ENCODE assay signal across 27 cellular contexts in genomic region chr9:30574355-30575151, GRCh38.
DNase-seq lines count a peak whose midpoint lies in the region; ATAC-seq lines count a peak whose summit lies in the region.
"Had no signal": no experiment of that assay in that cellular context is flagged by ENCODE, and none has a peak within 500 bp of the region (broad histone marks: within the 10 kb centered on the region; RNA-seq: fewer than 3 reads in every experiment).

No MANE protein-coding gene starts in this region.

- H2BK120ac ChIP-seq in neuronal stem cell (ENCODE audit: low read depth, low read length): no peak overlapping the region

- peak overlapping the region; percentile 22 for H2BK12ac ChIP-seq in neuronal stem cell (ENCODE audit: low read length)

- H2AK5ac ChIP-seq in neuronal stem cell (ENCODE audit: low read depth, low read length): no peak overlapping the region

- no peak overlapping the region for H3K9ac ChIP-seq in neuronal stem cell (ENCODE audit: low read depth, low read length, poor library complexity)
- H3K9ac ChIP-seq: BLaER1 had no signal

- H4K8ac ChIP-seq in neuronal stem cell (ENCODE audit: low read depth, low read length): peak overlapping the region; percentile 82

- H3K4me3 ChIP-seq in neuronal stem cell (ENCODE audit: low read length in 2 of 2): no peak overlapping the region
- H3K4me3 ChIP-seq: BLaER1, coronary artery, gastroesophageal sphincter, SJCRH30, skin epidermis had no signal

- peak overlapping the region; percentile 11 for H3K4me2 ChIP-seq in neuronal stem cell (ENCODE audit: insufficient read depth, low read length, poor library complexity, severe bottlenecking)
- H3K4me2 ChIP-seq: BLaER1 had no signal

- H2BK15ac ChIP-seq in neuronal stem cell (ENCODE audit: low read length): peak overlapping the region; percentile 49

- no peaks in the 10 kb centered on the region for H3K27me3 ChIP-seq in neuronal stem cell (ENCODE audit: control insufficient read depth in 3 of 3, insufficient read depth in 3 of 3, low read depth in 1 of 3, low read length in 3 of 3)
- H3K27me3 ChIP-seq: BLaER1, gastroesophageal sphincter, neutrophil, SJCRH30 had no signal

- H3K18ac ChIP-seq in neuronal stem cell (ENCODE audit: low read length): peak overlapping the region; percentile 80

- H4K91ac ChIP-seq in neuronal stem cell (ENCODE audit: low read depth, low read length, poor library complexity): no peak overlapping the region

- H3K14ac ChIP-seq in neuronal stem cell (ENCODE audit: low read length): peak overlapping the region; percentile 89

- peak overlapping the region; percentile 55 for H3K23ac ChIP-seq in neuronal stem cell (ENCODE audit: low read depth, low read length, poor library complexity)

- ATAC-seq in GM19452 (IDR thresholded peaks at IDR 0.05; ENCODE audit: unreplicated experiment): no peak
- ATAC-seq: activated CD4-positive, alpha-beta T cell treated with anti-CD3 and anti-CD28 coated beads for 36 hours; activated T-cell treated with anti-CD3 and anti-CD28 coated beads, Interleukin-2, amount 50 U/mL, for 72 hours; gastroesophageal sphincter; Panc1 had no signal

- H3K79me1 ChIP-seq in neuronal stem cell (ENCODE audit: low read depth, low read length): no peaks in the 10 kb centered on the region

- H2BK5ac ChIP-seq in neuronal stem cell (ENCODE audit: low read length): no peak overlapping the region

- no peaks in the 10 kb centered on the region for H3K36me3 ChIP-seq in neuronal stem cell (replicated peaks in 1 of 2; ENCODE audit: control insufficient read depth in 2 of 2, insufficient read depth in 2 of 2, low read length in 2 of 2)
- H3K36me3 ChIP-seq: BLaER1, gastroesophageal sphincter, neutrophil, SJCRH30 had no signal

- no peak overlapping the region for H3K4ac ChIP-seq in neuronal stem cell (ENCODE audit: low read length)

- H2AFZ ChIP-seq in neuronal stem cell (ENCODE audit: low read length): peak overlapping the region; percentile 71

- DNase-seq in D341Med (ENCODE audit: low spot score) (peak; percentile 9), HuH-7.5 (ENCODE audit: low spot score) (peak; percentile 22), globus pallidus (ENCODE audit: low spot score) (peak; percentile 65), neuronal stem cell (ENCODE audit: low spot score) (no peak), NCI-H774 (lab: John Stamatoyannopoulos, UW) (no peak)
- no peak for DNase-seq in activated naive CD4-positive, alpha-beta T cell treated with anti-CD3 and anti-CD28 coated beads, Interleukin-2, amount 50 U/mL, for 16 hours
- DNase-seq in activated CD8-positive, alpha-beta memory T cell treated with anti-CD3 and anti-CD28 coated beads, Interleukin-2, amount 50 U/mL, for 48 hours: no peak
- DNase-seq: activated CD4-positive, alpha-beta T cell treated with anti-CD3 and anti-CD28 coated beads for 36 hours; activated naive CD4-positive, alpha-beta T cell treated with anti-CD3 and anti-CD28 coated beads, Interleukin-2, amount 10 ng/mL, durations not matched to agents 7 days and 5 days; activated T-cell treated with anti-CD3 and anti-CD28 coated beads, Interleukin-2, amount 50 U/mL, for 72 hours; amygdala; COR-L47; DND-41; islet precursor cell; mammary epithelial cell; NCI-H1105 treated with DMSO at 0.1 percent for 48 hours; NCI-H2081 treated with DMSO at 0.1 percent for 48 hours; NCI-H510A; SJCRH30; stimulated activated CD4-positive, alpha-beta T cell treated with anti-CD3 and anti-CD28 coated beads, Interleukin-2, amount 100 ng/mL, for 24 hours had no signal

- no peak overlapping the region for H3K27ac ChIP-seq in neuronal stem cell (replicated peaks; ENCODE audit: low read length)
- H3K27ac ChIP-seq: BLaER1, coronary artery, gastroesophageal sphincter, neutrophil, SJCRH30, skin epidermis had no signal

- no peaks in the 10 kb centered on the region for H3K9me3 ChIP-seq in neuronal stem cell (replicated peaks in 1 of 2; ENCODE audit: control insufficient read depth in 2 of 2, insufficient read depth in 1 of 2, low read depth in 1 of 2, low read length in 2 of 2)
- H3K9me3 ChIP-seq: neutrophil, SJCRH30 had no signal

- H3K4me1 ChIP-seq in neuronal stem cell (ENCODE audit: control insufficient read depth in 2 of 2, insufficient read depth in 1 of 2, low read depth in 1 of 2, low read length in 2 of 2): no peaks in the 10 kb centered on the region
- H3K4me1 ChIP-seq: BLaER1, gastroesophageal sphincter, SJCRH30 had no signal

- WGBS in neuronal stem cell (ENCODE audit: extremely low coverage in 2 of 2, insufficient read length in 2 of 2, insufficient replicate concordance in 1 of 2), 2 donors: no CpG with 5 or more reads among the region's 28 CpGs

Comparison
In these comparisons a context has a peak if more than half of its experiments do, and no peak if none do; other contexts are left out.
1. DNase-seq: peak in D341Med (single experiment), HuH-7.5 (single experiment) and globus pallidus (single experiment); none in neuronal stem cell (single experiment), activated naive CD4-positive, alpha-beta T cell treated with anti-CD3 and anti-CD28 coated beads, Interleukin-2, amount 50 U/mL, for 16 hours (single experiment), NCI-H774 (single experiment) and activated CD8-positive, alpha-beta memory T cell treated with anti-CD3 and anti-CD28 coated beads, Interleukin-2, amount 50 U/mL, for 48 hours (single experiment).